14 cellular contexts compared by ENCODE assay signal in genomic region chr1:10451286-10451685, GRCh38. TPM values are rescaled to one million over a fixed set of nuclear protein-coding genes. Genes with fewer than 3 reads are reported as not detected.
DNase-seq lines count a peak whose midpoint lies in the region; ATAC-seq and TF ChIP-seq lines count a peak whose summit lies in the region.
"Had no signal": no experiment of that assay in that cellular context is flagged by ENCODE, and none has a peak within 500 bp of the region (broad histone marks: within the 10 kb centered on the region; RNA-seq: fewer than 3 reads in every experiment).

No MANE protein-coding gene starts in this region.

- peaks cover 31% of the 10 kb centered on the region for H3K4me1 Mint-ChIP-seq in osteocyte (ENCODE audit: unreplicated experiment)

- no peak for TF ChIP-seq POLR2A in prostate gland (IDR thresholded peaks at IDR 0.05)

- intact Hi-C loops in prostate gland (cut with DNase I): no loop called here

- ATAC-seq in SK-N-SH treated with all-trans-retinoic acid at 6 μM for 48 hours (peak; percentile 81), GM21528 (IDR thresholded peaks at IDR 0.05; ENCODE audit: low FRiP score, unreplicated experiment) (no peak)
- ATAC-seq: gastroesophageal sphincter, lower lobe of right lung had no signal

- H3K36me3 Mint-ChIP-seq in osteocyte (ENCODE audit: unreplicated experiment): no peaks in the 10 kb centered on the region

- no peaks in the 10 kb centered on the region for H3K9me3 Mint-ChIP-seq in osteocyte (ENCODE audit: unreplicated experiment)

- no peak overlapping the region for H3K27ac ChIP-seq in prostate gland
- H3K27ac ChIP-seq: gastroesophageal sphincter, HL-60, lower lobe of right lung had no signal

- H3K9me3 ChIP-seq in prostate gland: no peaks in the 10 kb centered on the region
- H3K9me3 ChIP-seq: gastroesophageal sphincter, lower lobe of right lung had no signal

- H3K27me3 Mint-ChIP-seq in osteocyte (ENCODE audit: unreplicated experiment): no peaks in the 10 kb centered on the region

- H3K4me3 ChIP-seq in fibroblast of pulmonary artery (replicated peaks; ENCODE audit: low read depth, low read length) (peak overlapping the region; percentile 2), prostate gland (no peak overlapping the region)
- H3K4me3 ChIP-seq: gastroesophageal sphincter, lower lobe of right lung had no signal

- TF ChIP-seq CTCF in fibroblast of pulmonary artery (IDR thresholded peaks at IDR 0.05; ENCODE audit: low read length, missing control alignments): no peak
- no peak for TF ChIP-seq CTCF in osteocyte (IDR thresholded peaks at IDR 0.05)
- TF ChIP-seq CTCF in prostate gland (IDR thresholded peaks at IDR 0.05): no peak

- 7% methylated on average over 10 of the region's 10 CpGs for WGBS in prostate gland

- no peaks in the 10 kb centered on the region for H3K36me3 ChIP-seq in prostate gland
- H3K36me3 ChIP-seq: gastroesophageal sphincter, lower lobe of right lung had no signal

- no peaks in the 10 kb centered on the region for H3K4me1 ChIP-seq in prostate gland (replicated peaks)

- DNase-seq in GM04503 (ENCODE audit: low read depth) (peak; percentile 49), fibroblast of pulmonary artery (ENCODE audit: low read depth) (peak; percentile 15), osteocyte (ENCODE audit: extremely low spot score, unreplicated experiment) (peak; percentile 85), germinal center (ENCODE audit: low spot score) (no peak), NCI-H524 treated with DMSO at 0.1 percent for 48 hours (lab: John Stamatoyannopoulos, UW) (no peak), prostate gland (ENCODE audit: low spot score) (no peak)
- DNase-seq: activated CD4-positive, alpha-beta T cell treated with anti-CD3 and anti-CD28 coated beads for 1 hour; lower lobe of right lung; SIG-M5 had no signal

- H3K27ac Mint-ChIP-seq in osteocyte (ENCODE audit: unreplicated experiment): peak overlapping the region; percentile 76

- H3K4me3 Mint-ChIP-seq in osteocyte (ENCODE audit: unreplicated experiment): peak overlapping the region; percentile 43

- H3K27me3 ChIP-seq in prostate gland (replicated peaks; ENCODE audit: insufficient read depth): no peaks in the 10 kb centered on the region
- H3K27me3 ChIP-seq: gastroesophageal sphincter had no signal

TF ChIP-seq in SK-N-SH treated with all-trans-retinoic acid at 6 μM for 48 hours, 23 proteins besides CTCF, POLR2A, EP300 and RAD21:
- TF ChIP-seq TCF4 (CRISPR knock-in tag; IDR thresholded peaks at IDR 0.05; ENCODE audit: borderline replicate concordance): no peak
- no peak for TF ChIP-seq ZC3H10 (CRISPR knock-in tag; IDR thresholded peaks at IDR 0.05)
- TF ChIP-seq ZNF70 (CRISPR knock-in tag; IDR thresholded peaks at IDR 0.05): no peak
- no peak for TF ChIP-seq PATZ1 (CRISPR knock-in tag; IDR thresholded peaks at IDR 0.05; ENCODE audit: borderline replicate concordance)
- TF ChIP-seq TOX (CRISPR knock-in tag; IDR thresholded peaks at IDR 0.05; ENCODE audit: borderline replicate concordance): no peak
- no peak for TF ChIP-seq ZFP30 (CRISPR knock-in tag; IDR thresholded peaks at IDR 0.05)
- no peak for TF ChIP-seq ZNF565 (CRISPR knock-in tag; conservative IDR thresholded peaks at IDR 0.05; ENCODE audit: low read depth)
- no peak for TF ChIP-seq ESRRG (CRISPR knock-in tag; IDR thresholded peaks at IDR 0.05)
- TF ChIP-seq, protein P1, sequence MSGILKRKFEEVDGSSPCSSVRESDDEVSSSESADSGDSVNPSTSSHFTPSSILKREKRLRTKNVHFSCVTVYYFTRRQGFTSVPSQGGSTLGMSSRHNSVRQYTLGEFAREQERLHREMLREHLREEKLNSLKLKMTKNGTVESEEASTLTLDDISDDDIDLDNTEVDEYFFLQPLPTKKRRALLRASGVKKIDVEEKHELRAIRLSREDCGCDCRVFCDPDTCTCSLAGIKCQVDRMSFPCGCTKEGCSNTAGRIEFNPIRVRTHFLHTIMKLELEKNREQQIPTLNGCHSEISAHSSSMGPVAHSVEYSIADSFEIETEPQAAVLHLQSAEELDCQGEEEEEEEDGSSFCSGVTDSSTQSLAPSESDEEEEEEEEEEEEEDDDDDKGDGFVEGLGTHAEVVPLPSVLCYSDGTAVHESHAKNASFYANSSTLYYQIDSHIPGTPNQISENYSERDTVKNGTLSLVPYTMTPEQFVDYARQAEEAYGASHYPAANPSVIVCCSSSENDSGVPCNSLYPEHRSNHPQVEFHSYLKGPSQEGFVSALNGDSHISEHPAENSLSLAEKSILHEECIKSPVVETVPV (CRISPR knock-in tag; IDR thresholded peaks at IDR 0.05): no peak
- no peak for TF ChIP-seq RARB (CRISPR knock-in tag; IDR thresholded peaks at IDR 0.05)
- TF ChIP-seq PPARA (CRISPR knock-in tag; IDR thresholded peaks at IDR 0.05; ENCODE audit: borderline replicate concordance): no peak
- TF ChIP-seq ZNF8 (CRISPR knock-in tag; IDR thresholded peaks at IDR 0.05): no peak

RNA-seq across cellular contexts. Expression of gene CORT, which starts 1.5 kb away (rescaled TPM):
- total RNA-seq in osteocyte (0.40 and 0.68 TPM in 2 replicates), prostate gland (1 to 10 TPM; 1.1 to 1.4 TPM)
- total RNA-seq: gastroesophageal sphincter, lower lobe of right lung, subcutaneous adipose tissue had no signal

RNA-seq across cellular contexts. Expression of gene DFFA, which starts 21.0 kb away (rescaled TPM):
- total RNA-seq in osteocyte (39.6 and 39.8 TPM in 2 replicates), prostate gland (10 to 100 TPM; 24.8 to 35.5 TPM)

RNA-seq across cellular contexts. Expression of gene CENPS, which starts 21.1 kb away (rescaled TPM):
- total RNA-seq in osteocyte (12.0 and 14.1 TPM in 2 replicates), prostate gland (10 to 100 TPM; 21.8 to 34.8 TPM)

RNA-seq across cellular contexts. Expression of gene PEX14, which starts 23.5 kb away (rescaled TPM):
- total RNA-seq in osteocyte (22.2 and 23.8 TPM in 2 replicates), prostate gland (10 to 100 TPM; 26.1 to 34.7 TPM)

RNA-seq across cellular contexts. Expression of gene PGD, which starts 52.4 kb away (rescaled TPM):
- total RNA-seq in osteocyte: 197 and 199 TPM in 2 replicates
- 100 to 1,000 TPM in 1 of 2 donors, 10 to 100 TPM in 1; 77.1 to 151 TPM for total RNA-seq in prostate gland

Comparison
In these comparisons a context has a peak if more than half of its experiments do, and no peak if none do; other contexts are left out.
1. DNase-seq: peak in GM04503 (single experiment), fibroblast of pulmonary artery (single experiment) and osteocyte (single experiment); none in germinal center (single experiment), NCI-H524 treated with DMSO at 0.1 percent for 48 hours (single experiment) and prostate gland (single experiment).